Comparison of ENCODE assay signal across 19 cellular contexts in the genomic region with DNA sequence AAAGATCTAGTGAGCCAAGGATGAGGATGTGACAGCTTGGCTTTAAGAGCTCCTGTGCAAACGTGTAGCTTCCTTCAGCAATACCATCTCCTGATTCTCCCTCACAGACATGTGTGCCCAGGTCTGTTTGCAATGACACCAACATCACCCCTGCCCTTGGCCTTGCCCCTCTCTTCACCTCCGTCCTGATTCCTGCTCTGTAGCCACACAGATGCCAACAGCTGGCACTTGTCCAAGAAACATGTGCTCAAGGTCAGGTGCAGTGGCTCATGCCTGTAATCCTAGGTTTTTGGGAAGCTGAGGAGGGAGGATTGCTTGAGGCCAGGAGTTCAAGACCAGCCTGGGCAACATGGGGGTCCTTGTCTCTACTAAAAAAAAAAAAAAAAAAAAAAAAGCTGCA.
"Had no signal": no experiment of that assay in that cellular context is flagged by ENCODE, and none has a peak within 500 bp of the region (broad histone marks: within the 10 kb centered on the region; RNA-seq: fewer than 3 reads in every experiment).

No MANE protein-coding gene starts in this region.

- H3K27me3 ChIP-seq: pancreas had no signal

- H3K9me3 ChIP-seq: pancreas, thoracic aorta, transverse colon had no signal

- ATAC-seq: left colon, left ventricle myocardium superior, pancreas, right cardiac atrium had no signal

- DNase-seq: dermis blood vessel endothelial cell; erythroblast; foreskin melanocyte; head of caudate nucleus; kidney; left colon; left ventricle myocardium superior; mesendoderm; naive B cell; occipital lobe; pancreas; right cardiac atrium; small intestine; stimulated activated CD4-positive, alpha-beta T cell treated with anti-CD3 and anti-CD28 coated beads, Interleukin-12 subunit alpha, Interleukin-12 subunit beta, amount 100 ng/mL, for 4 hours; stimulated activated naive CD4-positive, alpha-beta T cell; stomach; transverse colon had no signal

- H3K36me3 ChIP-seq: pancreas, stomach, thoracic aorta, transverse colon had no signal

- H3K4me3 ChIP-seq: hepatocyte, pancreas, stomach, thoracic aorta, transverse colon had no signal

- H3K4me1 ChIP-seq: pancreas, stomach, transverse colon had no signal

- H3K27ac ChIP-seq: hepatocyte, pancreas, stomach, thoracic aorta, transverse colon had no signal
